ENCODE assay signal across 28 cellular contexts in the genomic region with DNA sequence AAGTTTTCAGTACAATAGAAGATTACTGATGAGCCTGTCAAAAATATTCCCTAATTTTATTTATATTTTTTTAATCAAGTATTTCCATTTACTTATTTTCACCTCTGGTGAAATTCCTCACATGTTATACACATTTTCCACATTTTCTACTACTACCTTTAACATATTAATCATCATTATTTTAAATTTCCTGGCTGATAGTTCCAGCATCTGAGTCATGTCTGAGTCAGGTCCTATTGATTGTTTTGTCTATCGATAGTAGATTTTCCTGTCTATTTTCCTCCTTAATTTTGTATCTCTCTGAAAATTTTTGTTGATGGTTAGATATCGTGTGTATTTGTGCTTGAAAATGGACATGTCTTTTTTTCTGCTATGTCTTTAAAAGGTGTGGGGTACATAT.
"Had no signal": no experiment of that assay in that cellular context is flagged by ENCODE, and none has a peak within 500 bp of the region (broad histone marks: within the 10 kb centered on the region; RNA-seq: fewer than 3 reads in every experiment).

No MANE protein-coding gene starts in this region.

- ATAC-seq: esophagus mucosa; left lobe of liver; mucosa of descending colon; natural killer cell treated with Interleukin-12 subunit alpha and Interleukin-12 subunit beta and Interleukin-15 and Interleukin-18, amount 100 ng/mL, for 72 hours; right lobe of liver; stimulated activated naive B cell treated with anti-CD40 and anti-IgM and Interleukin-4, amounts not matched to agents 10 μg/mL and 1 μg/mL and 100 μg/mL, for 72 hours had no signal

- H3K36me3 ChIP-seq: colonic mucosa, neutrophil, right lobe of liver, thoracic aorta, tibial nerve, upper lobe of left lung had no signal

- H3K9me3 ChIP-seq: colonic mucosa, mucosa of descending colon, neutrophil, right lobe of liver, thoracic aorta, tibial nerve, upper lobe of left lung had no signal

- H3K27ac Mint-ChIP-seq: dendritic cell treated with granulocyte-macrophage colony-stimulating factor and Interleukin-4, amounts not matched to agents 40 ng/mL and 50 ng/mL, for 4 days; mesothelial cell of epicardium; naive B cell; natural killer cell treated with Interleukin-12 subunit alpha and Interleukin-12 subunit beta and Interleukin-15 and Interleukin-18, amount 100 ng/mL, for 72 hours; progenitor cell of endocrine pancreas; stimulated activated naive B cell treated with anti-CD40 and anti-IgM and Interleukin-4, amounts not matched to agents 10 μg/mL and 1 μg/mL and 100 μg/mL, for 72 hours; stimulated activated naive CD8-positive, alpha-beta T cell treated with anti-CD3 and anti-CD28 coated beads, Interleukin-15, Interleukin-2, amounts not matched to agents 100 ng/mL and 50 ng/mL, for 24 hours had no signal

- H3K79me2 ChIP-seq: parathyroid adenoma had no signal

- H3K4me3 ChIP-seq: colonic mucosa, lung, mucosa of descending colon, right lobe of liver, thoracic aorta, tibial nerve, upper lobe of left lung had no signal

- H3K9me3 Mint-ChIP-seq: stimulated activated naive CD8-positive, alpha-beta T cell treated with anti-CD3 and anti-CD28 coated beads, Interleukin-15, Interleukin-2, amounts not matched to agents 100 ng/mL and 50 ng/mL, for 24 hours had no signal

- H3K27me3 ChIP-seq: colonic mucosa, neutrophil, right lobe of liver, tibial nerve, upper lobe of left lung had no signal

- H3K4me1 Mint-ChIP-seq: mesothelial cell of epicardium; naive B cell; neural crest cell; stimulated activated naive B cell treated with anti-CD40 and anti-IgM and Interleukin-4, amounts not matched to agents 10 μg/mL and 1 μg/mL and 100 μg/mL, for 72 hours had no signal

- H3K36me3 Mint-ChIP-seq: mesothelial cell of epicardium; naive B cell; stimulated activated naive B cell treated with anti-CD40 and anti-IgM and Interleukin-4, amounts not matched to agents 10 μg/mL and 1 μg/mL and 100 μg/mL, for 72 hours had no signal

- DNase-seq: colonic mucosa; effector memory CD4-positive, alpha-beta T cell; foreskin melanocyte; kidney; mesenchymal stem cell; mucosa of descending colon; naive B cell; right lobe of liver; small intestine; stimulated activated CD4-positive, alpha-beta T cell treated with anti-CD3 and anti-CD28 coated beads, Interleukin-15, amount 100 ng/mL, for 24 hours; stimulated activated CD4-positive, alpha-beta T cell treated with anti-CD3 and anti-CD28 coated beads, Interleukin-2, amount 100 ng/mL, for 48 hours; stimulated activated naive B cell treated with anti-CD40 and anti-IgM and Interleukin-4, amounts not matched to agents 10 μg/mL and 1 μg/mL and 100 μg/mL, for 72 hours; upper lobe of left lung had no signal

- H3K4me3 Mint-ChIP-seq: dendritic cell treated with granulocyte-macrophage colony-stimulating factor and Interleukin-4, amounts not matched to agents 40 ng/mL and 50 ng/mL, for 4 days; mesothelial cell of epicardium; naive B cell; natural killer cell treated with Interleukin-12 subunit alpha and Interleukin-12 subunit beta and Interleukin-15 and Interleukin-18, amount 100 ng/mL, for 72 hours; neural crest cell; stimulated activated naive B cell treated with anti-CD40 and anti-IgM and Interleukin-4, amounts not matched to agents 10 μg/mL and 1 μg/mL and 100 μg/mL, for 72 hours; stimulated activated naive CD8-positive, alpha-beta T cell treated with anti-CD3 and anti-CD28 coated beads, Interleukin-15, Interleukin-2, amounts not matched to agents 100 ng/mL and 50 ng/mL, for 24 hours had no signal

- FAIRE-seq: kidney, small intestine, urothelium cell line had no signal

- H2AFZ ChIP-seq: parathyroid adenoma had no signal

- H3K27me3 Mint-ChIP-seq: dendritic cell treated with granulocyte-macrophage colony-stimulating factor and Interleukin-4, amounts not matched to agents 40 ng/mL and 50 ng/mL, for 4 days; natural killer cell treated with Interleukin-12 subunit alpha and Interleukin-12 subunit beta and Interleukin-15 and Interleukin-18, amount 100 ng/mL, for 72 hours; progenitor cell of endocrine pancreas; stimulated activated naive B cell treated with anti-CD40 and anti-IgM and Interleukin-4, amounts not matched to agents 10 μg/mL and 1 μg/mL and 100 μg/mL, for 72 hours had no signal

- H3K4me1 ChIP-seq: colonic mucosa, parathyroid adenoma, right lobe of liver, tibial nerve, upper lobe of left lung had no signal

- H3K9ac ChIP-seq: parathyroid adenoma had no signal

- H3K27ac ChIP-seq: colonic mucosa, epithelial cell of prostate, neutrophil, parathyroid adenoma, right lobe of liver, thoracic aorta, tibial nerve, upper lobe of left lung had no signal
